10 cellular contexts compared by ENCODE assay signal in the genomic region with DNA sequence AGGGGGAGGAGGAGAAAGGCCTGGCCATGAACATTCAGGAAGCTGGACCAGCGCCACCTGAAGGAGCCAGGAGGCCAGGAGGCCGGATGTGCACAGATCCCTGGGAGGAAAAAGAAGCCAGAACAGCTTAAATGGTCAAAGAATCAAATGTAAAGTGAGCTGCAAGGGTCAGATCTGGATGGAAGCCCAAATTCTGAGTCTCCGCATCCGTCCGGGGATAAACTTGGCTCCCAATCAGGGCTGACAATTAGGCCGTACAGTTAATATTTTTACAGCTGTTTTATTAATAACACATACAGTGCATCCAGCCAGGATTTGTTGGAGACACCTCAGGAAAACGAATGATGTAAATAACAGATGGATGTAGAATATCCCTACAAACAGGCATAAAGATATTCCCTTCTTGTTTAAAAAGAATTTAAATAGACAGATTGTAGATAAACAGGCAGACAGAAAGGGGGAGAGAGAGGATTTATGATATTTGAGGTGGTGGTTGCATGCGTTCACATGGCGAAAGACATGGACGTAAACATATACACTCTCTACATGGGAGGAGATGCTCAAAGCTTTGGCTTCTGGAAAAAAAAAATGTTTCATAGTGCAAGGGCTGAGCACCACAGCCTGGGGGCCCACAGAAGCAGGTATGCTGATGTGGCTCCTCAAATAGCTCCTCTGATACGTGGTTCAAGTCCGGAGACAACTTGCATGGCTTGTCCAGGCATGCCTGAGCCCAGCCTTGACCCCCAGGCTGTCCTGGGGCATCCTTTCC.
A peak's percentile ranks its signal among the peaks of the same experiment; 100 is the strongest.
DNase-seq lines count a peak whose midpoint lies in the region; ATAC-seq and TF ChIP-seq lines count a peak whose summit lies in the region.
"Had no signal": no experiment of that assay in that cellular context is flagged by ENCODE, and none has a peak within 500 bp of the region (broad histone marks: within the 10 kb centered on the region; RNA-seq: fewer than 3 reads in every experiment).

No MANE protein-coding gene starts in this region.

- ATAC-seq in PC-3 (no peak; the same call in 1 of the 2 replicates), mucosa of descending colon (no peak)

- no peaks in the 10 kb centered on the region for H3K4me1 Mint-ChIP-seq in Caco-2 (ENCODE audit: low read depth, unreplicated experiment)

- H3K4me1 ChIP-seq in PC-3 (ENCODE audit: insufficient read depth, low read length) (no peaks in the 10 kb centered on the region), fibroblast of lung (ENCODE audit: control insufficient read depth, extremely low read depth, insufficient read depth, low read length) (peaks cover 4% of the 10 kb centered on the region), mucosa of descending colon (ENCODE audit: low read depth) (no peaks in the 10 kb centered on the region), Caco-2 (no peaks in the 10 kb centered on the region)

- peak; percentile 1; the same call in 1 of the 2 replicates for TF ChIP-seq CTCF in AG09319 (IDR thresholded peaks at IDR 0.05; ENCODE audit: low read depth, low read length)
- TF ChIP-seq CTCF in PC-3 (conservative IDR thresholded peaks at IDR 0.05; ENCODE audit: low read depth, low read length): 0 out of 2 replicates have a peak, but pooled peaks have one; percentile 22
- no peak for TF ChIP-seq CTCF in fibroblast of lung (conservative IDR thresholded peaks at IDR 0.05 in 1 of 2, IDR thresholded peaks at IDR 0.05 in 1 of 2; ENCODE audit: low read depth in 1 of 2, low read length in 2 of 2)
- no peak for TF ChIP-seq CTCF in mucosa of descending colon (IDR thresholded peaks at IDR 0.05)
- TF ChIP-seq CTCF in Caco-2 (IDR thresholded peaks at IDR 0.05; ENCODE audit: insufficient read depth in 1 of 2, low read depth in 1 of 2, low read length in 1 of 2, severe bottlenecking in 1 of 2, unreplicated experiment in 1 of 2): no peak

- no peaks in the 10 kb centered on the region for H4K20me1 ChIP-seq in PC-3 (ENCODE audit: low read length)
- no peaks in the 10 kb centered on the region for H4K20me1 ChIP-seq in fibroblast of lung (ENCODE audit: control insufficient read depth, extremely low read depth, insufficient read depth, low read length)

- no peak overlapping the region for H3K4me2 ChIP-seq in PC-3 (ENCODE audit: low read length)
- H3K4me2 ChIP-seq in fibroblast of lung (ENCODE audit: extremely low read depth, insufficient read depth, low read length): no peak overlapping the region

- no peaks in the 10 kb centered on the region for H3K27me3 ChIP-seq in PC-3 (ENCODE audit: low read length)
- H3K27me3 ChIP-seq in fibroblast of lung (ENCODE audit: control insufficient read depth, insufficient read depth, low read length): no peaks in the 10 kb centered on the region
- H3K27me3 ChIP-seq in Caco-2 (replicated peaks; ENCODE audit: control insufficient read depth, insufficient read depth, low read length): no peaks in the 10 kb centered on the region

- POLR2A ChIA-PET in PC-3 (lab: Charles Lee; ENCODE audit: unreplicated experiment) (interaction anchor here (0.6 kb wide), 1 partner anchor 614 kb away, joined by 3 read pairs; no protein-coding TSS in a partner anchor), Caco-2 (lab: Charles Lee) (no interaction called here)

- H3K36me3 ChIP-seq in PC-3 (ENCODE audit: low read depth, low read length): no peaks in the 10 kb centered on the region
- H3K36me3 ChIP-seq in fibroblast of lung (ENCODE audit: control insufficient read depth, insufficient read depth, low read length): no peaks in the 10 kb centered on the region
- H3K36me3 ChIP-seq in mucosa of descending colon (ENCODE audit: low read depth): no peaks in the 10 kb centered on the region
- H3K36me3 ChIP-seq in Caco-2 (ENCODE audit: control insufficient read depth, insufficient read depth, low read length): no peaks in the 10 kb centered on the region

- H3K79me2 ChIP-seq in PC-3 (ENCODE audit: low read length) (no peaks in the 10 kb centered on the region), fibroblast of lung (ENCODE audit: control insufficient read depth, insufficient read depth, low read length) (no peaks in the 10 kb centered on the region)

- H3K4me3 Mint-ChIP-seq in Caco-2 (ENCODE audit: unreplicated experiment): no peak overlapping the region

- no peaks in the 10 kb centered on the region for H3F3A ChIP-seq in PC-3 (ENCODE audit: low read length, unreplicated experiment)

- DNase-seq in AG09319 (ENCODE audit: extremely low read depth, low read depth) (no peak), PC-3 (no peak), fibroblast of lung (ENCODE audit: low read depth in 2 of 2) (peak; percentile 78 to 93), mucosa of descending colon (peak in 2 of 3 donors; percentile 14 to 38), ecto neural progenitor cell (ENCODE audit: low spot score) (no peak), Caco-2 (no peak), NCI-H2081 treated with DMSO at 0.1 percent for 48 hours (lab: John Stamatoyannopoulos, UW) (no peak)
- no peak for DNase-seq in stimulated activated CD4-positive, alpha-beta T cell treated with anti-CD3 and anti-CD28 coated beads, Interleukin-2, amount 100 ng/mL, for 24 hours
- DNase-seq: activated CD4-positive, alpha-beta T cell treated with anti-CD3 and anti-CD28 coated beads, Interleukin-2, amount 50 U/mL, for 48 hours; NCI-H187 had no signal

- H3K27me3 Mint-ChIP-seq in Caco-2 (ENCODE audit: insufficient read depth, unreplicated experiment): peaks cover 6% of the 10 kb centered on the region

- CTCF ChIA-PET in PC-3 (lab: Charles Lee) (no interaction called here), Caco-2 (lab: Charles Lee) (no interaction called here)

- H3K9me3 ChIP-seq in PC-3 (ENCODE audit: low read length) (no peaks in the 10 kb centered on the region), fibroblast of lung (ENCODE audit: control insufficient read depth, insufficient read depth, low read depth, low read length) (no peaks in the 10 kb centered on the region), mucosa of descending colon (peaks cover 15% of the 10 kb centered on the region), Caco-2 (no peaks in the 10 kb centered on the region)

- no peak overlapping the region for H3K9ac ChIP-seq in PC-3 (ENCODE audit: low read length)
- no peak overlapping the region for H3K9ac ChIP-seq in fibroblast of lung (ENCODE audit: insufficient read depth, low read length)

- no peak overlapping the region for H2AFZ ChIP-seq in PC-3 (ENCODE audit: low read length)
- no peak overlapping the region for H2AFZ ChIP-seq in fibroblast of lung (ENCODE audit: low read length)

- H3K4me3 ChIP-seq in PC-3 (ENCODE audit: low read length): no peak overlapping the region
- no peak overlapping the region for H3K4me3 ChIP-seq in fibroblast of lung (replicated peaks in 1 of 4; ENCODE audit: control extremely low read depth in 1 of 4, insufficient read depth in 1 of 4, low read depth in 3 of 4, low read length in 4 of 4)
- H3K4me3 ChIP-seq in mucosa of descending colon: no peak overlapping the region
- H3K4me3 ChIP-seq in Caco-2 (ENCODE audit: low read depth, low read length): no peak overlapping the region

- intact Hi-C loops in PC-3 (cut with micrococcal nuclease): no loop called here
- intact Hi-C loops in mucosa of descending colon (cut with DNase I, micrococcal nuclease): no loop called here
- intact Hi-C loops in Caco-2 (cut with micrococcal nuclease; ENCODE audit: unreplicated experiment): no loop called here

- no TSS peak for BruUV-seq in PC-3 (replicated peaks; lab: Mats Ljungman, UMichigan)
- no TSS peak for BruUV-seq in Caco-2 (replicated peaks; lab: Mats Ljungman, UMichigan)

- H3K9me2 ChIP-seq in PC-3 (replicated peaks; ENCODE audit: low read length): no peaks in the 10 kb centered on the region

- peaks cover 9% of the 10 kb centered on the region for H3K9me3 Mint-ChIP-seq in Caco-2 (ENCODE audit: unreplicated experiment)

- H3K36me3 Mint-ChIP-seq in Caco-2 (ENCODE audit: insufficient read depth, unreplicated experiment): no peaks in the 10 kb centered on the region

- H3K27ac ChIP-seq in PC-3 (ENCODE audit: low read length): no peak overlapping the region
- H3K27ac ChIP-seq in fibroblast of lung (ENCODE audit: insufficient read depth, low read length): no peak overlapping the region

- H3K27ac Mint-ChIP-seq in Caco-2 (ENCODE audit: unreplicated experiment): no peak overlapping the region

Comparison
In these comparisons a context has a peak if more than half of its experiments do, and no peak if none do; other contexts are left out.
1. DNase-seq: peak in fibroblast of lung (2 of 2) and mucosa of descending colon (2 of 3); none in AG09319 (single experiment), PC-3 (single experiment), ecto neural progenitor cell (single experiment), Caco-2 (0 of 2), NCI-H2081 treated with DMSO at 0.1 percent for 48 hours (single experiment) and stimulated activated CD4-positive, alpha-beta T cell treated with anti-CD3 and anti-CD28 coated beads, Interleukin-2, amount 100 ng/mL, for 24 hours (0 of 2).
2. CTCF ChIP-seq: peak in AG09319 (single experiment) and PC-3 (single experiment); none in fibroblast of lung (0 of 2), mucosa of descending colon (single experiment) and Caco-2 (0 of 2).